1 cellular context compared by ENCODE assay signal in genomic region chr1:155033524-155033923, GRCh38.
TF ChIP-seq lines count a peak whose summit lies in the region.

Gene DCST1, plus strand, starts transcription at chr1:155033824. Its CDS starts 213 bp downstream, at chr1:155034037.
Gene DCST2, minus strand, starts transcription at chr1:155033781. Its CDS starts 80 bp downstream, at chr1:155033701.

TF ChIP-seq in SK-N-SH treated with all-trans-retinoic acid at 6 μM for 48 hours, 23 proteins besides CTCF, POLR2A, EP300 and RAD21 (continued from another document):
- no peak for TF ChIP-seq CSRNP3 (CRISPR knock-in tag; IDR thresholded peaks at IDR 0.05)
- no peak for TF ChIP-seq TCF4 (CRISPR knock-in tag; IDR thresholded peaks at IDR 0.05; ENCODE audit: borderline replicate concordance)
- no peak for TF ChIP-seq BACH2 (CRISPR knock-in tag; IDR thresholded peaks at IDR 0.05; ENCODE audit: borderline replicate concordance)
- no peak for TF ChIP-seq PPARA (CRISPR knock-in tag; IDR thresholded peaks at IDR 0.05; ENCODE audit: borderline replicate concordance)
- TF ChIP-seq POU6F1 (CRISPR knock-in tag; IDR thresholded peaks at IDR 0.05; ENCODE audit: borderline replicate concordance, low read depth): no peak
- no peak for TF ChIP-seq RARB (CRISPR knock-in tag; IDR thresholded peaks at IDR 0.05)
- no peak for TF ChIP-seq ESRRG (CRISPR knock-in tag; IDR thresholded peaks at IDR 0.05)
- no peak for TF ChIP-seq ZC3H10 (CRISPR knock-in tag; IDR thresholded peaks at IDR 0.05)
- no peak for TF ChIP-seq ISL1 (CRISPR knock-in tag; IDR thresholded peaks at IDR 0.05)
- TF ChIP-seq GLIS3 (CRISPR knock-in tag; IDR thresholded peaks at IDR 0.05): no peak
